In the genomic region with DNA sequence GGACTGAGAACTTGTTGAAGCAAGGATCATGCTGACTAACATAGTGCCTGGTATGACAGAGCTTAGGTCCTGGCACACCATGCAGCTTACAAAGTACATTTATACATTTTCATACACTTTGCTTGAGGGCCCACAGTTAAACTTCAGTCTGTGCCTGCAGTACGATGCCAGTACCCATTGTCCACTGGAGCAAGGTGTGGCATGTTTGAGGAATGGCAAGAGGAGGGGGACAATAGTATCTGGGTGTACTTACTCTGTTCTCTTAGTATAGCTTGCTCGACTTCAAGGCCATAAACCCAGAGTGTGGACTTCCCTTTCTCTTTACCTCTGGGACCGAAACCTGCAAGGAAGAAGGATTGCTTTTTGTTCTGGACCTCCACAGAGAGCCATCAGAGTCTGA, we compare ENCODE assay signal across 14 cellular contexts. TPM values are rescaled to one million over a fixed set of nuclear protein-coding genes. Genes with fewer than 3 reads are reported as not detected.
DNase-seq lines count a peak whose midpoint lies in the region; ATAC-seq and TF ChIP-seq lines count a peak whose summit lies in the region.
"Had no signal": no experiment of that assay in that cellular context is flagged by ENCODE, and none has a peak within 500 bp of the region (broad histone marks: within the 10 kb centered on the region; RNA-seq: fewer than 3 reads in every experiment).

No MANE protein-coding gene starts in this region.

- H3K4me3 ChIP-seq in left ventricle myocardium inferior (no peak overlapping the region), heart left ventricle (no peak overlapping the region), esophagus muscularis mucosa (no peak overlapping the region)
- H3K4me3 ChIP-seq: BLaER1 treated with 17β-estradiol and CSF1 and Interleukin-3, amounts not matched to agents 10 nM and 100 nM had no signal

- no peak for ATAC-seq in heart left ventricle
- ATAC-seq in stimulated activated effector memory CD8-positive, alpha-beta T cell treated with anti-CD3 and anti-CD28 coated beads, Interleukin-12 subunit alpha, Interleukin-12 subunit beta, amount 100 ng/mL, for 72 hours, result no peak
- ATAC-seq: CD8-positive, alpha-beta T cell; HepG2 had no signal

- no peak for DNase-seq in left ventricle myocardium inferior
- no peak for DNase-seq in heart left ventricle
- no peak for DNase-seq in epithelial cell of prostate (ENCODE audit: low read depth, low spot score)
- no peak for DNase-seq in stimulated activated effector memory CD8-positive, alpha-beta T cell treated with anti-CD3 and anti-CD28 coated beads, Interleukin-12 subunit alpha, Interleukin-12 subunit beta, amount 100 ng/mL, for 72 hours (ENCODE audit: low spot score in 2 of 2)
- DNase-seq in NCI-H446 treated with DMSO at 0.1 percent for 48 hours (lab: John Stamatoyannopoulos, UW), result no peak
- no peak for DNase-seq in esophagus muscularis mucosa (ENCODE audit: extremely low spot score)
- no peak for DNase-seq in amniotic stem cell (lab: John Stamatoyannopoulos, UW)
- DNase-seq: Calu3; CD8-positive, alpha-beta T cell; DND-41; H9 had no signal

- no peak for TF ChIP-seq EP300 in esophagus muscularis mucosa (IDR thresholded peaks at IDR 0.05)

- peak overlapping the region; percentile 23 for H3K27ac Mint-ChIP-seq in stimulated activated effector memory CD8-positive, alpha-beta T cell treated with anti-CD3 and anti-CD28 coated beads, Interleukin-12 subunit alpha, Interleukin-12 subunit beta, amount 100 ng/mL, for 72 hours
- H3K27ac Mint-ChIP-seq: B cell; CD8-positive, alpha-beta T cell; H9 had no signal

- no peak overlapping the region for H3K4me3 Mint-ChIP-seq in stimulated activated effector memory CD8-positive, alpha-beta T cell treated with anti-CD3 and anti-CD28 coated beads, Interleukin-12 subunit alpha, Interleukin-12 subunit beta, amount 100 ng/mL, for 72 hours
- H3K4me3 Mint-ChIP-seq: B cell; CD8-positive, alpha-beta T cell; H9 had no signal

- WGBS in heart left ventricle, 4 donors, result 91 to 94% (median 92%) methylated on average over 3 of the region's 3 CpGs
- 100% methylated on average over 3 of the region's 3 CpGs for WGBS in esophagus muscularis mucosa

- peaks cover 10% of the 10 kb centered on the region for H3K4me1 Mint-ChIP-seq in stimulated activated effector memory CD8-positive, alpha-beta T cell treated with anti-CD3 and anti-CD28 coated beads, Interleukin-12 subunit alpha, Interleukin-12 subunit beta, amount 100 ng/mL, for 72 hours

- TF ChIP-seq CTCF in left ventricle myocardium inferior (IDR thresholded peaks at IDR 0.05; ENCODE audit: borderline replicate concordance) (no peak), heart left ventricle (IDR thresholded peaks at IDR 0.05) (no peak), esophagus muscularis mucosa (IDR thresholded peaks at IDR 0.05) (no peak)

- intact Hi-C loops in left ventricle myocardium inferior (cut with micrococcal nuclease), result no loop called here
- intact Hi-C loops in heart left ventricle (cut with DNase I), result loop anchor here in 1 of 10 donors (10.0 kb wide), 1 partner anchor 89 kb away; a partner anchor contains a TSS
- intact Hi-C loops in esophagus muscularis mucosa (cut with DNase I), result no loop called here

- H3K36me3 ChIP-seq in left ventricle myocardium inferior (peaks cover 9% of the 10 kb centered on the region), heart left ventricle (peaks cover 0 to 42% (median 14%) of the 10 kb centered on the region in 9 donors), esophagus muscularis mucosa (peaks cover 7 to 49% (median 20%) of the 10 kb centered on the region in 4 donors)

- H3K27ac ChIP-seq in left ventricle myocardium inferior (replicated peaks) (peak overlapping the region; percentile 86), heart left ventricle (peak overlapping the region in 1 of 12 donors; percentile 70), epithelial cell of prostate (peak overlapping the region; percentile 22), esophagus muscularis mucosa (replicated peaks in 1 of 4) (no peak overlapping the region)
- H3K27ac ChIP-seq: BLaER1 treated with 17β-estradiol and CSF1 and Interleukin-3, amounts not matched to agents 10 nM and 100 nM had no signal

- no peaks in the 10 kb centered on the region for H3K9me3 Mint-ChIP-seq in stimulated activated effector memory CD8-positive, alpha-beta T cell treated with anti-CD3 and anti-CD28 coated beads, Interleukin-12 subunit alpha, Interleukin-12 subunit beta, amount 100 ng/mL, for 72 hours
- H3K9me3 Mint-ChIP-seq: CD8-positive, alpha-beta T cell; H9 had no signal

- H3K27me3 ChIP-seq in left ventricle myocardium inferior (ENCODE audit: low read depth), result no peaks in the 10 kb centered on the region
- H3K27me3 ChIP-seq in heart left ventricle, result no peaks in the 10 kb centered on the region
- no peaks in the 10 kb centered on the region for H3K27me3 ChIP-seq in esophagus muscularis mucosa
- H3K27me3 ChIP-seq: BLaER1 treated with 17β-estradiol and CSF1 and Interleukin-3, amounts not matched to agents 10 nM and 100 nM had no signal

- no peaks in the 10 kb centered on the region for H3K9me3 ChIP-seq in left ventricle myocardium inferior (replicated peaks)
- no peaks in the 10 kb centered on the region for H3K9me3 ChIP-seq in heart left ventricle
- H3K9me3 ChIP-seq in esophagus muscularis mucosa, result no peaks in the 10 kb centered on the region
- H3K9me3 ChIP-seq: BLaER1 treated with 17β-estradiol and CSF1 and Interleukin-3, amounts not matched to agents 10 nM and 100 nM had no signal

- peaks cover 31% of the 10 kb centered on the region for H3K4me1 ChIP-seq in left ventricle myocardium inferior
- H3K4me1 ChIP-seq in heart left ventricle, result peaks cover 0 to 28% (median 5%) of the 10 kb centered on the region in 12 donors
- peaks cover 4 to 14% (median 10%) of the 10 kb centered on the region in 4 donors for H3K4me1 ChIP-seq in esophagus muscularis mucosa

- peaks cover 41% of the 10 kb centered on the region for H3K36me3 Mint-ChIP-seq in stimulated activated effector memory CD8-positive, alpha-beta T cell treated with anti-CD3 and anti-CD28 coated beads, Interleukin-12 subunit alpha, Interleukin-12 subunit beta, amount 100 ng/mL, for 72 hours

- TF ChIP-seq POLR2A in heart left ventricle (IDR thresholded peaks at IDR 0.05), result no peak
- TF ChIP-seq POLR2A in esophagus muscularis mucosa (IDR thresholded peaks at IDR 0.05; ENCODE audit: low read depth), result no peak

RNA-seq across cellular contexts. Expression of a gene that starts 6.8 kb away (rescaled TPM):
- total RNA-seq in left ventricle myocardium inferior (754 TPM), heart left ventricle (1,000 to 10,000 TPM in 1 of 9 donors, 100 to 1,000 TPM in 8; 663 to 1,139 (median 788) TPM), esophagus muscularis mucosa (100 to 1,000 TPM; 778 to 889 (median 812) TPM)
- 1,000 to 10,000 TPM in 1 of 2 donors, 100 to 1,000 TPM in 1; 638 to 1,226 TPM for polyA plus RNA-seq in heart left ventricle

RNA-seq across cellular contexts. Expression of a gene that starts 17.2 kb away (rescaled TPM):
- total RNA-seq in left ventricle myocardium inferior (21.0 TPM), heart left ventricle (10 to 100 TPM; 16.9 to 28.6 (median 19.4) TPM), esophagus muscularis mucosa (10 to 100 TPM; 12.5 to 17.2 (median 15.0) TPM)
- polyA plus RNA-seq in heart left ventricle, result 10 to 100 TPM; 25.6 to 30.9 TPM

Comparison
In these comparisons a context has a peak if more than half of its experiments do, and no peak if none do; other contexts are left out.
1. H3K27ac ChIP-seq: peak in left ventricle myocardium inferior (single experiment) and epithelial cell of prostate (single experiment); none in esophagus muscularis mucosa (0 of 4).